ENCODE assay signal across 8 cellular contexts in the genomic region with DNA sequence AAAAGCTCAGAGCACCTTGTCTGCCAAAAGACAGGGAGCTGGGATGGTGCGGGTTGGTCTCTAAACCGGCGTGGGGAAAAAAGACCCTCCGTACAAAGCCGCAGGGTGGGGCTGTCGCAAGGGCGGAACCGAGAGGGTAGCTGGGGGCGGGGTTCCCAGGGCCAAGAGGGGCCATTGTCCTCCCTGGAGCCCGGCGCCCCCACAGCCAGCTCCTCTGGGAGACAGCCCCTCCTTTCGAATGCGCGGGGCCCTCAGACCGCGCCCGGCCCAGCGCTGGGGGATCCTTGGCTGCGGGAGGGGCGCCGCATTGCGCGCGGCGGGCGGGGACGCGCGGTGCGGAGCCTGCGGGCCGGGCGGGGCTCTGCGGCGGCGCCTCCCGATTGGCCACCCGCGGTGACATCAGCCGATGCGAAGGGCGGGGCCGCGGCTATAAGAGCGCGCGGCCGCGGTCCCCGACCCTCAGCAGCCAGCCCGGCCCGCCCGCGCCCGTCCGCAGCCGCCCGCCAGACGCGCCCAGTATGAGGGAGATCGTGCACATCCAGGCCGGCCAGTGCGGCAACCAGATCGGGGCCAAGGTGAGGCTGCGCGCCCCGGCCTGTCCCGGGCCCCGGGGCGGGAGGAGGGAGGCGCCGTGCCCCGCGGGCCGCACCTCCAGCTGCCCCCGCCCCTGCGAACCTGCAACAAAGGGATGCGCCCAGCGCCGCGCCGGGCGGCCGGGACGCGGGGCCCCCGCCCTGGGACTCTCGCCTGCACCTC. TPM values are rescaled to one million over a fixed set of nuclear protein-coding genes. Genes with fewer than 3 reads are reported as not detected.
DNase-seq lines count a peak whose midpoint lies in the region; ATAC-seq and TF ChIP-seq lines count a peak whose summit lies in the region.

A gene (plus strand): TSS at position 459 of the 756 bp plus-strand sequence. CDS start 60 bp downstream, at position 519.

- H3K4me3 Mint-ChIP-seq in T-helper 1 cell treated with Interleukin-12 subunit alpha and Interleukin-12 subunit beta and Interleukin-4 antibody, amounts not matched to agents 30 μg/mL and 1 μg/mL, for 36 hours = peak within 1 kb of the TSS; percentile 76

- H3K9me3 ChIP-seq in ectodermal cell (ENCODE audit: control insufficient read depth, low read length) = no peaks in the 10 kb centered on the region
- no peaks in the 10 kb centered on the region for H3K9me3 ChIP-seq in left lung
- no peaks in the 10 kb centered on the region for H3K9me3 ChIP-seq in stomach

- ATAC-seq in left lung (peak; percentile 56), HG02884 (IDR thresholded peaks at IDR 0.05; ENCODE audit: unreplicated experiment) (no peak)

- in situ Hi-C loops in ACHN (cut with HindIII; ENCODE audit: low pct_ligation_motif_present, low pct_unique_long_range_greater_than_20kb, low sequenced_read_pairs) = no loop called here

- 0% methylated on average over 88 of the region's 88 CpGs for WGBS in ectodermal cell, 2 experiments
- 0 to 1% (median 1%) methylated on average over 12 to 88 of the region's 88 CpGs for WGBS in stomach, 5 donors

- H3K4me3 ChIP-seq in ectodermal cell (ENCODE audit: insufficient read depth, low read depth, low read length) (peak within 1 kb of the TSS; percentile 76), left lung (peak within 1 kb of the TSS; percentile 61), stomach (peak within 1 kb of the TSS; percentile 51 to 59 (median 58))

- TF ChIP-seq CTCF in GM10266 (IDR thresholded peaks at IDR 0.05; ENCODE audit: control insufficient read depth, insufficient read depth, low read depth, missing control alignments) (no peak), left lung (IDR thresholded peaks at IDR 0.05) (no peak), stomach (IDR thresholded peaks at IDR 0.05) (no peak)

- intact Hi-C loops in left lung (cut with DNase I) = no loop called here
- intact Hi-C loops in stomach (cut with DNase I; ENCODE audit: low total_unique reads) = no loop called here

- TF ChIP-seq EP300 in stomach (IDR thresholded peaks at IDR 0.05) = no peak

- no peaks in the 10 kb centered on the region for H3K36me3 Mint-ChIP-seq in T-helper 1 cell treated with Interleukin-12 subunit alpha and Interleukin-12 subunit beta and Interleukin-4 antibody, amounts not matched to agents 30 μg/mL and 1 μg/mL, for 36 hours (ENCODE audit: low read depth)

- peaks cover 24% of the 10 kb centered on the region for H3K27me3 Mint-ChIP-seq in T-helper 1 cell treated with Interleukin-12 subunit alpha and Interleukin-12 subunit beta and Interleukin-4 antibody, amounts not matched to agents 30 μg/mL and 1 μg/mL, for 36 hours (ENCODE audit: low read depth)

- H3K4me1 Mint-ChIP-seq in T-helper 1 cell treated with Interleukin-12 subunit alpha and Interleukin-12 subunit beta and Interleukin-4 antibody, amounts not matched to agents 30 μg/mL and 1 μg/mL, for 36 hours (ENCODE audit: low read depth) = peaks cover 27% of the 10 kb centered on the region

- H3K4me1 ChIP-seq in ectodermal cell (ENCODE audit: control insufficient read depth, insufficient read depth, low read length) (peaks cover 37% of the 10 kb centered on the region), left lung (peaks cover 40 to 79% of the 10 kb centered on the region in 2 donors), stomach (peaks cover 54 to 88% (median 66%) of the 10 kb centered on the region in 4 donors)

- peak within 1 kb of the TSS; percentile 72 for H3K27ac Mint-ChIP-seq in T-helper 1 cell treated with Interleukin-12 subunit alpha and Interleukin-12 subunit beta and Interleukin-4 antibody, amounts not matched to agents 30 μg/mL and 1 μg/mL, for 36 hours

- H3K27me3 ChIP-seq in ectodermal cell (ENCODE audit: control insufficient read depth, insufficient read depth, low read length, poor library complexity, severe bottlenecking) = peaks cover 21% of the 10 kb centered on the region
- peaks cover 6 to 100% of the 10 kb centered on the region in 2 donors for H3K27me3 ChIP-seq in left lung
- H3K27me3 ChIP-seq in stomach = peaks cover 18 to 100% (median 51%) of the 10 kb centered on the region in 3 donors

- H3K9me3 Mint-ChIP-seq in T-helper 1 cell treated with Interleukin-12 subunit alpha and Interleukin-12 subunit beta and Interleukin-4 antibody, amounts not matched to agents 30 μg/mL and 1 μg/mL, for 36 hours = no peaks in the 10 kb centered on the region

- H3K36me3 ChIP-seq in ectodermal cell (ENCODE audit: control insufficient read depth, insufficient read depth, low read length) (no peaks in the 10 kb centered on the region), left lung (no peaks in the 10 kb centered on the region), stomach (no peaks in the 10 kb centered on the region)

- DNase-seq in ACHN = peak; percentile 91
- peak; percentile 89 for DNase-seq in GM10266 (ENCODE audit: extremely low spot score)
- peak; percentile 88 for DNase-seq in NAMALWA (ENCODE audit: low spot score)
- peak; percentile 81 to 91 for DNase-seq in left lung
- peak; percentile 69 for DNase-seq in stomach

- TF ChIP-seq POLR2A in stomach (IDR thresholded peaks at IDR 0.05) = no peak

- H3K27ac ChIP-seq in ectodermal cell (ENCODE audit: insufficient read depth, low read depth, low read length, poor library complexity, severe bottlenecking) = peak within 1 kb of the TSS; percentile 55
- H3K27ac ChIP-seq in left lung = peak within 1 kb of the TSS; percentile 86 to 96
- peak within 1 kb of the TSS; percentile 70 to 90 (median 85) for H3K27ac ChIP-seq in stomach

RNA-seq across cellular contexts. Expression of the gene that starts here (rescaled TPM):
- polyA plus RNA-seq in ectodermal cell (2013, experiment 1 of 4) = 117 TPM
- 106 TPM for polyA plus RNA-seq in ectodermal cell (2013, experiment 2 of 4)
- 115 TPM for polyA plus RNA-seq in ectodermal cell (2013, experiment 3 of 4)
- polyA plus RNA-seq in ectodermal cell (2013, experiment 4 of 4) = 130 TPM
- total RNA-seq in left lung (10 to 100 TPM; 17.4 to 54.2 TPM), stomach (10 to 100 TPM in 1 of 5 donors, 1 to 10 TPM in 1, under 1 TPM in 1, not detected in 2; 0.29 to 14.5 (median 1.0) TPM)
- 1 to 10 TPM; 2.4 to 8.2 (median 5.0) TPM for polyA plus RNA-seq in stomach
